Comparison of ENCODE assay signal across 1 cellular context in the genomic region with DNA sequence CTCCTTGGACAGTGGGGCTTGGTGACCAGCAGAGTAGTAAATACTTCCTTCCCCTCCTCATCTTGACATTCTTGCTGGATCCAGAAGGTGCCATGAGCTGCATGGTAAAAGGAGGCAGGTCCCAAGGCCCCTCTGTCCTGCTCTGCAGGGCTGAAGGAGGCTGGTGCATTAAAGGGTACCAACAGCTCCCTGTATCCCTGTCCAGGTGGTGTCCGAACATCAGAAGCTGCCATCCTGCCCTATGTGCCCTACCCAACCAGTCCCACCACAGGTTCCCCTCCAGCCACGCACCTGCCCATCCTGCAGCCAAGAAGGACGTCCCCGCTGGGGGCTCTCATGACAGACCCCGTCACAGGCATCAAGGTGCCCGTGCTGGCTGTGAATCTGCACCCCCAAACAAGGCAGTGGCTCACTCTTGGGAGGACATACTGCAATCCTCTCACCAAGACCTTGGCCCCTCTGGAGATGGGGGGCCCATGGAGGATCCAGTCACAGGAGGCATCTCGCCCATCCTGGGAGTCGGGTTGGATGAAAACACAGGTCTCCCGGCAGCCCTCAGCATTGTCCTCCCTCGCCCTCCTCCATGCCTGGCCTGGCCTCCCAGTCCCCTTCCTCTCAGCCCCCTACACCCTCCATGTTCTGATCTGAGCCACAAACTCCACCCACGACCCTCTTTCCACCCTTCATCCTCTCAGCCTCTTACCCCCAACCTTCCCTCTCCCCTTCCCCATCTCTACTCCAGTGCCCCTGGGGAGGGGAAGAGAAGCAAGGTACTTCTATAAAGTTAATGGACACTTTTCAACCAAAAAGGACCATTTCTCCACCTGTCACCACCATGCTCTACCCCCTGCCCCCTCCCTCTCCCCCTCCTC.
TF ChIP-seq lines count a peak whose summit lies in the region.

No MANE protein-coding gene starts in this region.

TF ChIP-seq in IMR-90, 13 proteins besides CTCF, POLR2A, EP300 and RAD21:
- TF ChIP-seq USF2 (IDR thresholded peaks at IDR 0.05; ENCODE audit: low read depth, low read length) (no peak), CEBPB (IDR thresholded peaks at IDR 0.05; ENCODE audit: low read depth, low read length) (no peak), ELK1 (IDR thresholded peaks at IDR 0.05; ENCODE audit: borderline replicate concordance, low read depth, low read length) (no peak), FOS (IDR thresholded peaks at IDR 0.05; ENCODE audit: low read depth, low read length) (no peak), MAZ (IDR thresholded peaks at IDR 0.05; ENCODE audit: borderline replicate concordance, low read depth, low read length) (no peak), NFE2L2 (IDR thresholded peaks at IDR 0.05; ENCODE audit: low read depth, low read length) (no peak), RCOR1 (IDR thresholded peaks at IDR 0.05; ENCODE audit: insufficient replicate concordance, low read length) (no peak), MXI1 (IDR thresholded peaks at IDR 0.05; ENCODE audit: borderline replicate concordance, low read depth, low read length) (no peak), RFX5 (IDR thresholded peaks at IDR 0.05; ENCODE audit: low read depth, low read length) (no peak), BHLHE40 (IDR thresholded peaks at IDR 0.05; ENCODE audit: low read depth, low read length) (no peak), MAFK (IDR thresholded peaks at IDR 0.05; ENCODE audit: low read depth, low read length) (no peak), CHD1 (IDR thresholded peaks at IDR 0.05; ENCODE audit: low read depth, low read length) (no peak), SMC3 (IDR thresholded peaks at IDR 0.05; ENCODE audit: low read depth, low read length) (no peak)
